9 cellular contexts compared by ENCODE assay signal in the genomic region with DNA sequence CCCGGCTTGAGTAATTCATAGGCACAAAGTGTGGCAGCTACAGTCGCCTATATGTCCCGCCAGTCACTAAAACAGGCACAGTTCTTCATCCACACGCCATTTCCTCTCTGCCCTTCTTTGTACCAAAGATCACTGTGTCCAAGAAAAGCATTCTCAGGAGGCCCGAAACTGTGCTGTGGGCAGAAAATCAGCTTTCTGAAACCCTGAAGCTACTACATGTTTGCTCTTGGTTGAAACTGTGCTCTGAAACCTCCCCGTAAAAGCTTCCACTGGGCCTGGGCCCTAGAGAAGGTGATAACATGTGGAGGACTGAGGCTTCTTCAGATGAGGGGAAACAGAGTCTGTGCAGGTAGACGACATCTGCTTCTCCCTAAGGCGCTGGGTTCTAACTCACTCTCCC.
DNase-seq lines count a peak whose midpoint lies in the region; ATAC-seq and TF ChIP-seq lines count a peak whose summit lies in the region.
"Had no signal": no experiment of that assay in that cellular context is flagged by ENCODE, and none has a peak within 500 bp of the region (broad histone marks: within the 10 kb centered on the region; RNA-seq: fewer than 3 reads in every experiment).

No MANE protein-coding gene starts in this region.

- DNase-seq in GM06990 (ENCODE audit: extremely low read depth, insufficient read length) (peak; percentile 67), SIG-M5 treated with dmso at 0.1 percent for 504 hours (lab: John Stamatoyannopoulos, UW; ENCODE audit: unreplicated experiment) (no peak), SHP77 (lab: John Stamatoyannopoulos, UW) (no peak), mesenteric fat pad (ENCODE audit: low spot score) (no peak), T1000 (lab: John Stamatoyannopoulos, UW) (no peak)
- DNase-seq: NCI-H774 had no signal

- H3K27me3 ChIP-seq in GM06990 (replicated peaks; ENCODE audit: control insufficient read depth, insufficient read depth, low read length), result no peaks in the 10 kb centered on the region

- no peak overlapping the region for H3K4me3 ChIP-seq in GM06990 (replicated peaks; ENCODE audit: low read depth, low read length)

- ATAC-seq in GM19328 (IDR thresholded peaks at IDR 0.05; ENCODE audit: unreplicated experiment), result peak; percentile 73
- ATAC-seq in HG02763 (IDR thresholded peaks at IDR 0.05; ENCODE audit: unreplicated experiment), result peak; percentile 93
- ATAC-seq in HG03558 (IDR thresholded peaks at IDR 0.05; ENCODE audit: extremely low read depth, unreplicated experiment), result peak; percentile 82

- H3K36me3 ChIP-seq in GM06990 (ENCODE audit: control insufficient read depth, insufficient read depth, low read length), result no peaks in the 10 kb centered on the region

- no peak for TF ChIP-seq CTCF in GM06990 (IDR thresholded peaks at IDR 0.05; ENCODE audit: insufficient read depth, low read length, poor library complexity, severe bottlenecking)
